In genomic region chr5:133930061-133930823, GRCh38 we compare ENCODE assay signal across 1 cellular context.
A peak's percentile ranks its signal among the peaks of the same experiment; 100 is the strongest.
TF ChIP-seq lines count a peak whose summit lies in the region.

No MANE protein-coding gene starts in this region.

TF ChIP-seq in K562, 482 proteins besides CTCF, POLR2A, EP300 and RAD21 (continued from another document and continues in another):
- TF ChIP-seq ARID2 (IDR thresholded peaks at IDR 0.05) (no peak), PRMT5 (CRISPR knock-in tag; IDR thresholded peaks at IDR 0.05) (no peak), ELF1 (tag; IDR thresholded peaks at IDR 0.05) (peak; percentile 77), JUND (IDR thresholded peaks at IDR 0.05; ENCODE audit: borderline replicate concordance, low read depth, low read length) (no peak), JUND (tag; IDR thresholded peaks at IDR 0.05; ENCODE audit: borderline replicate concordance, low read depth, low read length) (peak; percentile 72; the same call in 2 of the 3 replicates), SRSF7 (optimal IDR thresholded peaks at IDR 0.05; ENCODE audit: low read depth, low read length) (no peak), CBFA2T3 (IDR thresholded peaks at IDR 0.05) (0 out of 2 replicates have a peak, but pooled peaks have one; percentile 20), KDM5B (IDR thresholded peaks at IDR 0.05; ENCODE audit: insufficient replicate concordance, low read depth, low read length) (peak; percentile 40), ZNF445 (CRISPR knock-in tag; IDR thresholded peaks at IDR 0.05; ENCODE audit: low read depth) (no peak), ZFX (CRISPR knock-in tag; IDR thresholded peaks at IDR 0.05) (peak; percentile 38; the same call in 1 of the 2 replicates), MGA (IDR thresholded peaks at IDR 0.05) (peak; percentile 50), PHF8 (IDR thresholded peaks at IDR 0.05; ENCODE audit: borderline replicate concordance, low read length) (peak; percentile 35; the same call in 1 of the 2 replicates), SMAD2 (IDR thresholded peaks at IDR 0.05; ENCODE audit: low read depth, low read length) (no peak), HDAC1 (IDR thresholded peaks at IDR 0.05) (peak in 1 of 2 experiments; percentile 57; a peak in 1 of 4 replicates), ZNF347 (CRISPR knock-in tag; IDR thresholded peaks at IDR 0.05; ENCODE audit: low read depth) (no peak), GABPA (tag; conservative IDR thresholded peaks at IDR 0.05; ENCODE audit: low read depth) (peak; percentile 40; the same call in 1 of the 2 replicates), MYNN (IDR thresholded peaks at IDR 0.05) (no peak; the same call in 1 of the 2 replicates), MYNN (CRISPR knock-in tag; IDR thresholded peaks at IDR 0.05) (no peak), ESRRA (IDR thresholded peaks at IDR 0.05; ENCODE audit: borderline replicate concordance, low read depth) (peak; percentile 48; the same call in 1 of the 2 replicates), POLR2AphosphoS5 (IDR thresholded peaks at IDR 0.05; ENCODE audit: control insufficient read depth, insufficient read depth, low read depth, low read length) (no peak), SNAPC5 (CRISPR knock-in tag; IDR thresholded peaks at IDR 0.05) (no peak), AFF4 (CRISPR knock-in tag; IDR thresholded peaks at IDR 0.05) (no peak), ZNF436 (CRISPR knock-in tag; IDR thresholded peaks at IDR 0.05) (no peak), SFPQ (IDR thresholded peaks at IDR 0.05; ENCODE audit: low read depth, low read length) (no peak), EGR1 (conservative IDR thresholded peaks at IDR 0.05) (peak; percentile 44), ZFP91 (CRISPR knock-in tag; IDR thresholded peaks at IDR 0.05) (no peak), NRF1 (conservative IDR thresholded peaks at IDR 0.05 in 1 of 2, IDR thresholded peaks at IDR 0.05 in 1 of 2) (peak in 1 of 2 experiments; percentile 29; a peak in 2 of 4 replicates), TSHZ1 (CRISPR knock-in tag; IDR thresholded peaks at IDR 0.05) (no peak), RB1 (IDR thresholded peaks at IDR 0.05; ENCODE audit: low read depth) (0 out of 2 replicates have a peak, but pooled peaks have one; percentile 22), CBX8 (IDR thresholded peaks at IDR 0.05; ENCODE audit: borderline replicate concordance, extremely low read depth, low read depth, low read length, poor library complexity, severe bottlenecking) (no peak), KLF13 (tag; IDR thresholded peaks at IDR 0.05; ENCODE audit: borderline replicate concordance, low read depth) (0 out of 2 replicates have a peak, but pooled peaks have one; percentile 2)
